ENCODE assay signal across 8 cellular contexts in the genomic region with DNA sequence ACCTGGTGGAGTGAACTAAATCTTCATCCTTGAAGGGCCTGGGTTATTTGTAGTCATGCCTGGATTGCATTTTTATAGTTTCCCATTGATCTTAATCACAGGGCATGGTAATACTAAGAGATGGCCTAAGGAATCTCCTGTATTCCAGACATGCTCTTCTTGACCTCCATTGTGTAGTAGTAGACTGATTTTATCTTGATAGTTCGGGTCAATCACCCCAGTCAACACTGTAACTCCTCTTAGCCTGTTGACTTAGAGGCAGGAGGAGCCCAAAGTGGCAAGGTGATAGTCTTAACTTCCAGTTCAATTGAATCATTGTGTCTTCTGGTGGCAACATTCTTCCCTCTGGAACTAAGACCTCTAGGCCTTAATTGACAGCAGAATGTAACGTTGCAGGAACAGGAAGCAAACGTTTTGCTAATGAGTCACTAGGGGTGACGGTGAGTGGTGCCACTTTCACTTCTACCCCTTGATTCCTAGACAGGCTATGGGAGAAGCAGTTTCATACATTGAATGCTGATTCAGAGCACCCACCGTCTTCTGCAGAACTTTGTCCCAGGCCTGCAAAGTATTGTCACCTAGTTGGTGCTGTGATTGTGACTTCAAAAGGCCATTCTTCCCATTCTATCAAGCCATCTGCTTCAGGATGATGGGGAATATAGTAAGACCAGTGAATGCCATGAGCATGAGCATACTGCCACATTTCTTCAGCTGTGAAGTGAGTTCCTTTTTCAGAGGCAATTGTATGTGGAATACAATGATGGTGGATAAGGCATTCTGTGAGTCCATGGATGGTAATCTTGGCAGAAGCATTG. TPM values are rescaled to one million over a fixed set of nuclear protein-coding genes. Genes with fewer than 3 reads are reported as not detected.
A peak's percentile ranks its signal among the peaks of the same experiment; 100 is the strongest.
DNase-seq lines count a peak whose midpoint lies in the region; TF ChIP-seq lines count a peak whose summit lies in the region.

No MANE protein-coding gene starts in this region.

- H3K36me3 ChIP-seq in H7 (replicated peaks; ENCODE audit: control insufficient read depth, insufficient read depth, low read length): no peaks in the 10 kb centered on the region; the same call in 1 of the 2 replicates

- peak overlapping the region; percentile 52; the same call in 1 of the 2 replicates for H3K4me3 Mint-ChIP-seq in HFFc6

- no peak overlapping the region for H3K4me3 ChIP-seq in H7 (ENCODE audit: insufficient read depth, low read depth, low read length)

- no peaks in the 10 kb centered on the region for H3K9me3 Mint-ChIP-seq in HFFc6

- peak overlapping the region; percentile 71 for H3K27ac Mint-ChIP-seq in HFFc6

- DNase-seq in DMS53 (lab: John Stamatoyannopoulos, UW) (peak; percentile 81), HFFc6 (peak; percentile 70), RKO (ENCODE audit: low spot score) (peak; percentile 91), fibroblast of the conjunctiva (ENCODE audit: low read depth) (peak; percentile 26), middle frontal gyrus (ENCODE audit: extremely low spot score, low spot score) (no peak), NCI-H2029 treated with DMSO at 0.1 percent for 48 hours (lab: John Stamatoyannopoulos, UW) (no peak), H7 (no peak), NCI-H748 treated with DMSO at 0.1 percent for 48 hours (lab: John Stamatoyannopoulos, UW) (no peak)

- no peak for TF ChIP-seq CTCF in HFFc6 (IDR thresholded peaks at IDR 0.05)

- H3K27me3 Mint-ChIP-seq in HFFc6 (ENCODE audit: insufficient read depth): peaks cover 2% of the 10 kb centered on the region; the same call in 1 of the 2 replicates

- peaks cover 6% of the 10 kb centered on the region; the same call in 1 of the 2 replicates for H3K36me3 Mint-ChIP-seq in HFFc6 (ENCODE audit: low read depth)

- H3K27me3 ChIP-seq in H7 (ENCODE audit: control insufficient read depth, insufficient read depth, low read length): no peaks in the 10 kb centered on the region

- H3K4me1 Mint-ChIP-seq in HFFc6 (ENCODE audit: low read depth): peaks cover 41% of the 10 kb centered on the region

RNA-seq across cellular contexts. Expression of gene PAPSS2, which starts 24.0 kb away (rescaled TPM):
- total RNA-seq in HFFc6 (2021; fragmentation: NEBNext Ultra II Directional; extraction: Animal tissue kit (Norgen Biotek cat#: 25700)): 100 to 1,000 TPM; 388 to 630 (median 429) TPM
- total RNA-seq in H7 (2014; rRNA removed; shearing (Covaris generic)): 25.3 and 25.8 TPM in 2 replicates

Comparison
In these comparisons a context has a peak if more than half of its experiments do, and no peak if none do; other contexts are left out.
1. DNase-seq: peak in DMS53 (single experiment), HFFc6 (single experiment), RKO (single experiment) and fibroblast of the conjunctiva (single experiment); none in middle frontal gyrus (single experiment), NCI-H2029 treated with DMSO at 0.1 percent for 48 hours (single experiment), H7 (single experiment) and NCI-H748 treated with DMSO at 0.1 percent for 48 hours (single experiment).
2. RNA of gene PAPSS2, which starts 24.0 kb away (total RNA-seq): 388 to 630 TPM in HFFc6; 25.3 to 25.8 TPM in H7; every median in the first group is over 10 times any median in the second.